In genomic region chr6:150747155-150747554, GRCh38 we compare ENCODE assay signal across 23 cellular contexts.
A peak's percentile ranks its signal among the peaks of the same experiment; 100 is the strongest.
DNase-seq lines count a peak whose midpoint lies in the region; ATAC-seq, FAIRE-seq and TF ChIP-seq lines count a peak whose summit lies in the region.
"Had no signal": no experiment of that assay in that cellular context is flagged by ENCODE, and none has a peak within 500 bp of the region (broad histone marks: within the 10 kb centered on the region; RNA-seq: fewer than 3 reads in every experiment).

No MANE protein-coding gene starts in this region.

- CTCF ChIA-PET in HepG2 (lab: Yijun Ruan, JAX; ENCODE audit: low intra/inter-chr PET ratio, low total read pairs) (no interaction called here), mammary epithelial cell (lab: Charles Lee; ENCODE audit: low non-redundant PET) (no interaction called here)

- H3K4me1 ChIP-seq in HepG2 (ENCODE audit: insufficient read depth, low read length) (no peaks in the 10 kb centered on the region), right lobe of liver (no peaks in the 10 kb centered on the region), colonic mucosa (no peaks in the 10 kb centered on the region), mammary epithelial cell (ENCODE audit: insufficient read depth, low read length) (no peaks in the 10 kb centered on the region)

- H3K27me3 ChIP-seq in HepG2 (ENCODE audit: control insufficient read depth in 1 of 2, insufficient read depth in 2 of 2, low read length in 2 of 2) (no peaks in the 10 kb centered on the region), right lobe of liver (no peaks in the 10 kb centered on the region), colonic mucosa (no peaks in the 10 kb centered on the region), mammary epithelial cell (ENCODE audit: insufficient read depth, low read length) (no peaks in the 10 kb centered on the region)
- H3K27me3 ChIP-seq: BLaER1 treated with 17β-estradiol and CSF1 and Interleukin-3, amounts not matched to agents 10 nM and 100 nM had no signal

- H3K27ac Mint-ChIP-seq in mesothelial cell of epicardium (peak overlapping the region; percentile 96), type B pancreatic cell (peak overlapping the region; percentile 91), immature natural killer cell (peak overlapping the region in 1 of 6 donors; percentile 19)
- H3K27ac Mint-ChIP-seq: CD8-positive, alpha-beta T cell had no signal

- H3K36me3 Mint-ChIP-seq in mesothelial cell of epicardium (peaks cover 4% of the 10 kb centered on the region), type B pancreatic cell (peaks cover 3% of the 10 kb centered on the region), immature natural killer cell (no peaks in the 10 kb centered on the region)
- H3K36me3 Mint-ChIP-seq: CD8-positive, alpha-beta T cell had no signal

- in situ Hi-C loops in HepG2 (cut with HindIII; ENCODE audit: extremely low pct_ligation_motif_present, low pct_unique_long_range_greater_than_20kb) (no loop called here), GM13977 (cut with MboI; ENCODE audit: low pct_unique_long_range_greater_than_20kb, low sequenced_read_pairs, unreplicated experiment) (no loop called here), mammary epithelial cell (cut with MboI; ENCODE audit: low sequenced_read_pairs in 2 of 2) (no loop called here)

- TF ChIP-seq CTCF in HepG2 (CRISPR knock-in tag; IDR thresholded peaks at IDR 0.05), result no peak
- no peak for TF ChIP-seq CTCF in right lobe of liver (IDR thresholded peaks at IDR 0.05)
- no peak for TF ChIP-seq CTCF in colonic mucosa (IDR thresholded peaks at IDR 0.05)
- no peak for TF ChIP-seq CTCF in mesothelial cell of epicardium (IDR thresholded peaks at IDR 0.05; ENCODE audit: unreplicated experiment)
- no peak for TF ChIP-seq CTCF in type B pancreatic cell (conservative IDR thresholded peaks at IDR 0.05)
- TF ChIP-seq CTCF in GM13977 (IDR thresholded peaks at IDR 0.05; ENCODE audit: extremely low read depth, insufficient read depth, missing control alignments), result no peak
- TF ChIP-seq CTCF in mammary epithelial cell (conservative IDR thresholded peaks at IDR 0.05 in 1 of 2, IDR thresholded peaks at IDR 0.05 in 1 of 2; ENCODE audit: extremely low read depth in 1 of 2, insufficient read depth in 1 of 2, low read depth in 1 of 2, low read length in 2 of 2), result no peak

- H3K27ac ChIP-seq in HepG2 (ENCODE audit: extremely low read length, insufficient read depth, low read length) (no peak overlapping the region), right lobe of liver (no peak overlapping the region), colonic mucosa (no peak overlapping the region), mammary epithelial cell (ENCODE audit: insufficient read depth, low read depth, low read length) (no peak overlapping the region)
- H3K27ac ChIP-seq: BLaER1 treated with 17β-estradiol and CSF1 and Interleukin-3, amounts not matched to agents 10 nM and 100 nM had no signal

- H2AFZ ChIP-seq in HepG2 (ENCODE audit: low read length) (no peak overlapping the region), mammary epithelial cell (ENCODE audit: low read depth, low read length) (no peak overlapping the region)

- peak overlapping the region; percentile 3 for H3K4me3 Mint-ChIP-seq in mesothelial cell of epicardium
- peak overlapping the region; percentile 70 for H3K4me3 Mint-ChIP-seq in type B pancreatic cell
- peak overlapping the region in 2 of 5 donors; percentile 8 to 32 for H3K4me3 Mint-ChIP-seq in immature natural killer cell
- H3K4me3 Mint-ChIP-seq: CD8-positive, alpha-beta T cell had no signal

- no peak overlapping the region for H3K4me3 ChIP-seq in HepG2 (replicated peaks in 1 of 3; ENCODE audit: insufficient read depth in 1 of 3, low read depth in 2 of 3, low read length in 3 of 3)
- no peak overlapping the region for H3K4me3 ChIP-seq in right lobe of liver
- H3K4me3 ChIP-seq in colonic mucosa, result no peak overlapping the region
- H3K4me3 ChIP-seq in mammary epithelial cell (replicated peaks in 1 of 3; ENCODE audit: insufficient read depth in 1 of 3, low read depth in 2 of 3, low read length in 3 of 3), result no peak overlapping the region
- H3K4me3 ChIP-seq: BLaER1 treated with 17β-estradiol and CSF1 and Interleukin-3, amounts not matched to agents 10 nM and 100 nM had no signal

- BruUV-seq in HepG2 (replicated peaks; lab: Mats Ljungman, UMichigan), result no TSS peak
- BruUV-seq in mammary epithelial cell (replicated peaks; lab: Mats Ljungman, UMichigan), result no TSS peak

- H3K27me3 Mint-ChIP-seq in mesothelial cell of epicardium (ENCODE audit: low read depth) (no peaks in the 10 kb centered on the region), type B pancreatic cell (no peaks in the 10 kb centered on the region), immature natural killer cell (ENCODE audit: low read depth in 3 of 3) (no peaks in the 10 kb centered on the region)

- H3K9me3 Mint-ChIP-seq in mesothelial cell of epicardium (no peaks in the 10 kb centered on the region), type B pancreatic cell (no peaks in the 10 kb centered on the region), immature natural killer cell (no peaks in the 10 kb centered on the region)
- H3K9me3 Mint-ChIP-seq: CD8-positive, alpha-beta T cell had no signal

- FAIRE-seq in HepG2 (lab: Jason Lieb, UNC), result no peak
- FAIRE-seq: G401.6, GM12892, GM18507, H54 had no signal

- H3K4me2 ChIP-seq in HepG2 (ENCODE audit: low read depth, low read length) (no peak overlapping the region), mammary epithelial cell (ENCODE audit: insufficient read depth, low read depth, low read length) (no peak overlapping the region)
- H3K4me2 ChIP-seq: BLaER1 treated with 17β-estradiol and CSF1 and Interleukin-3, amounts not matched to agents 10 nM and 100 nM had no signal

- H4K20me1 ChIP-seq in HepG2 (ENCODE audit: insufficient read depth, low read length) (no peaks in the 10 kb centered on the region), mammary epithelial cell (ENCODE audit: insufficient read depth, low read length) (no peaks in the 10 kb centered on the region)

- no peak for TF ChIP-seq POLR2A in HepG2 (IDR thresholded peaks at IDR 0.05; ENCODE audit: insufficient read depth in 1 of 2, low read depth in 2 of 2, low read length in 2 of 2)
- no peak for TF ChIP-seq POLR2A in right lobe of liver (IDR thresholded peaks at IDR 0.05)

- H3K36me3 ChIP-seq in HepG2 (replicated peaks in 1 of 2; ENCODE audit: control insufficient read depth in 1 of 2, insufficient read depth in 2 of 2, low read length in 2 of 2) (no peaks in the 10 kb centered on the region), right lobe of liver (no peaks in the 10 kb centered on the region), colonic mucosa (no peaks in the 10 kb centered on the region), mammary epithelial cell (ENCODE audit: insufficient read depth, low read length) (no peaks in the 10 kb centered on the region)
- H3K36me3 ChIP-seq: BLaER1 treated with 17β-estradiol and CSF1 and Interleukin-3, amounts not matched to agents 10 nM and 100 nM had no signal

- no peak for TF ChIP-seq RAD21 in HepG2 (CRISPR knock-in tag; IDR thresholded peaks at IDR 0.05)

- intact Hi-C loops in HepG2 (cut with micrococcal nuclease; ENCODE audit: unreplicated experiment), result no loop called here
- intact Hi-C loops in right lobe of liver (cut with DNase I), result no loop called here
- intact Hi-C loops in colonic mucosa (cut with DNase I), result no loop called here
- intact Hi-C loops in mammary epithelial cell (cut with micrococcal nuclease), result no loop called here

- POLR2A ChIA-PET in HepG2 (lab: Yijun Ruan, JAX), result no interaction called here

- no peak overlapping the region for H3K9ac ChIP-seq in HepG2 (ENCODE audit: insufficient read depth, low read depth, low read length)
- no peak overlapping the region for H3K9ac ChIP-seq in colonic mucosa (ENCODE audit: low read depth in 2 of 2, low read length in 2 of 2)
- H3K9ac ChIP-seq in mammary epithelial cell (ENCODE audit: insufficient read depth, low read length), result no peak overlapping the region
- H3K9ac ChIP-seq: BLaER1 treated with 17β-estradiol and CSF1 and Interleukin-3, amounts not matched to agents 10 nM and 100 nM had no signal

- WGBS in HepG2 (ENCODE audit: low lambda C conversion rate), result 51% methylated on average over 4 of the region's 4 CpGs
- WGBS in right lobe of liver (ENCODE audit: insufficient coverage, low coverage, low lambda C conversion rate, missing lambda C conversion rate), result 68% methylated on average over 4 of the region's 4 CpGs
- 98% methylated on average over 4 of the region's 4 CpGs for WGBS in mammary epithelial cell (ENCODE audit: low coverage, missing lambda C conversion rate)

- TF ChIP-seq EP300 in HepG2 (IDR thresholded peaks at IDR 0.05; ENCODE audit: low read depth in 2 of 2, low read length in 2 of 2) (no peak), HepG2 (CRISPR knock-in tag; IDR thresholded peaks at IDR 0.05; ENCODE audit: borderline replicate concordance) (no peak)

- dilution Hi-C loops in mammary epithelial cell (cut with HindIII; ENCODE audit: low sequenced_read_pairs), result no loop called here

- no peaks in the 10 kb centered on the region for H3K9me3 ChIP-seq in HepG2 (ENCODE audit: low read length)
- no peaks in the 10 kb centered on the region for H3K9me3 ChIP-seq in right lobe of liver
- no peaks in the 10 kb centered on the region for H3K9me3 ChIP-seq in colonic mucosa
- no peaks in the 10 kb centered on the region for H3K9me3 ChIP-seq in mammary epithelial cell (replicated peaks; ENCODE audit: insufficient read depth, low read length)
- H3K9me3 ChIP-seq: BLaER1 treated with 17β-estradiol and CSF1 and Interleukin-3, amounts not matched to agents 10 nM and 100 nM had no signal

- no peak for ATAC-seq in HepG2
- no peak for ATAC-seq in right lobe of liver
- ATAC-seq: CD8-positive, alpha-beta T cell had no signal

- DNase-seq in HepG2 (ENCODE audit: low spot score), result no peak
- DNase-seq in right lobe of liver, result no peak
- DNase-seq in colonic mucosa, result peak; percentile 32
- no peak for DNase-seq in mesothelial cell of epicardium (ENCODE audit: low spot score in 2 of 2, unreplicated experiment in 2 of 2)
- DNase-seq in type B pancreatic cell (ENCODE audit: extremely low spot score, unreplicated experiment), result no peak
- DNase-seq in GM13977 (ENCODE audit: low spot score), result no peak
- no peak for DNase-seq in mammary epithelial cell
- DNase-seq in immature natural killer cell, result no peak
- DNase-seq: 8988T; CD8-positive, alpha-beta T cell; KBM-7; NCI-H1092; NCI-H1436; NCI-H2029; NCI-H226; NCI-H524; NCI-H82; Right ventricle myocardium superior had no signal

- H3K79me2 ChIP-seq in HepG2 (ENCODE audit: insufficient read depth, low read length), result no peaks in the 10 kb centered on the region
- no peaks in the 10 kb centered on the region for H3K79me2 ChIP-seq in mammary epithelial cell (ENCODE audit: insufficient read depth, low read length)

- H3K4me1 Mint-ChIP-seq in mesothelial cell of epicardium, result peaks cover 59% of the 10 kb centered on the region
- H3K4me1 Mint-ChIP-seq in type B pancreatic cell (ENCODE audit: unreplicated experiment), result peaks cover 35% of the 10 kb centered on the region
- peaks cover 3 to 13% of the 10 kb centered on the region in 2 donors for H3K4me1 Mint-ChIP-seq in immature natural killer cell

TF ChIP-seq in HepG2, 621 proteins besides CTCF, POLR2A, EP300 and RAD21 (continues in another document):
- no peak for TF ChIP-seq ZNF350 (CRISPR knock-in tag; IDR thresholded peaks at IDR 0.05; ENCODE audit: borderline replicate concordance, low read depth)
